Comparison of ENCODE assay signal across 1 cellular context in the genomic region with DNA sequence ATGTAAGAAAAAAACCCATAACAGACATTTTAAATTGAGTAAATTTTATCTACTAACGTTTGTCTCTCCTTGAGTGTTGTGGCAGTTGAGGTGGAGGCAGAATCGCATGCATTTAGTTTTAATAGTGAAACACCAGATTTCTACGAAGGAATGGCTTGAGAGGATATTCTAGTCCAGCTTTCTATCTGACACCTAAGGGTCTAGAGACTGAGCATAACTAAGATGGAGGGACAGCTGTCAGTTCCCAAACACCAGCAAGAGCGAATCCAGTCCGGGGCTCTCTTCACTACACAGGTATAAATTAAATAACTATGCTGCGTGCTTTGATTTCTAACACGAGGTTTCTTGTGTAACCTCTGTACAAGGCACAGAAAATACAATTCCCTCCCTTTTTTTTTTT.
TF ChIP-seq lines count a peak whose summit lies in the region.

No MANE protein-coding gene starts in this region.

TF ChIP-seq in HepG2, 621 proteins besides CTCF, POLR2A, EP300 and RAD21:
- TF ChIP-seq, protein P1, sequence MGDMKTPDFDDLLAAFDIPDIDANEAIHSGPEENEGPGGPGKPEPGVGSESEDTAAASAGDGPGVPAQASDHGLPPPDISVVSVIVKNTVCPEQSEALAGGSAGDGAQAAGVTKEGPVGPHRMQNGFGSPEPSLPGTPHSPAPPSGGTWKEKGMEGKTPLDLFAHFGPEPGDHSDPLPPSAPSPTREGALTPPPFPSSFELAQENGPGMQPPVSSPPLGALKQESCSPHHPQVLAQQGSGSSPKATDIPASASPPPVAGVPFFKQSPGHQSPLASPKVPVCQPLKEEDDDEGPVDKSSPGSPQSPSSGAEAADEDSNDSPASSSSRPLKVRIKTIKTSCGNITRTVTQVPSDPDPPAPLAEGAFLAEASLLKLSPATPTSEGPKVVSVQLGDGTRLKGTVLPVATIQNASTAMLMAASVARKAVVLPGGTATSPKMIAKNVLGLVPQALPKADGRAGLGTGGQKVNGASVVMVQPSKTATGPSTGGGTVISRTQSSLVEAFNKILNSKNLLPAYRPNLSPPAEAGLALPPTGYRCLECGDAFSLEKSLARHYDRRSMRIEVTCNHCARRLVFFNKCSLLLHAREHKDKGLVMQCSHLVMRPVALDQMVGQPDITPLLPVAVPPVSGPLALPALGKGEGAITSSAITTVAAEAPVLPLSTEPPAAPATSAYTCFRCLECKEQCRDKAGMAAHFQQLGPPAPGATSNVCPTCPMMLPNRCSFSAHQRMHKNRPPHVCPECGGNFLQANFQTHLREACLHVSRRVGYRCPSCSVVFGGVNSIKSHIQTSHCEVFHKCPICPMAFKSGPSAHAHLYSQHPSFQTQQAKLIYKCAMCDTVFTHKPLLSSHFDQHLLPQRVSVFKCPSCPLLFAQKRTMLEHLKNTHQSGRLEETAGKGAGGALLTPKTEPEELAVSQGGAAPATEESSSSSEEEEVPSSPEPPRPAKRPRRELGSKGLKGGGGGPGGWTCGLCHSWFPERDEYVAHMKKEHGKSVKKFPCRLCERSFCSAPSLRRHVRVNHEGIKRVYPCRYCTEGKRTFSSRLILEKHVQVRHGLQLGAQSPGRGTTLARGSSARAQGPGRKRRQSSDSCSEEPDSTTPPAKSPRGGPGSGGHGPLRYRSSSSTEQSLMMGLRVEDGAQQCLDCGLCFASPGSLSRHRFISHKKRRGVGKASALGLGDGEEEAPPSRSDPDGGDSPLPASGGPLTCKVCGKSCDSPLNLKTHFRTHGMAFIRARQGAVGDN (CRISPR knock-in tag; IDR thresholded peaks at IDR 0.05) = no peak
- TF ChIP-seq ZNF12 (CRISPR knock-in tag; IDR thresholded peaks at IDR 0.05) = no peak
- TF ChIP-seq, protein P2, sequence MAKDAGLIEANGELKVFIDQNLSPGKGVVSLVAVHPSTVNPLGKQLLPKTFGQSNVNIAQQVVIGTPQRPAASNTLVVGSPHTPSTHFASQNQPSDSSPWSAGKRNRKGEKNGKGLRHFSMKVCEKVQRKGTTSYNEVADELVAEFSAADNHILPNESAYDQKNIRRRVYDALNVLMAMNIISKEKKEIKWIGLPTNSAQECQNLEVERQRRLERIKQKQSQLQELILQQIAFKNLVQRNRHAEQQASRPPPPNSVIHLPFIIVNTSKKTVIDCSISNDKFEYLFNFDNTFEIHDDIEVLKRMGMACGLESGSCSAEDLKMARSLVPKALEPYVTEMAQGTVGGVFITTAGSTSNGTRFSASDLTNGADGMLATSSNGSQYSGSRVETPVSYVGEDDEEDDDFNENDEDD (CRISPR knock-in tag; IDR thresholded peaks at IDR 0.05; ENCODE audit: borderline replicate concordance) = no peak
- TF ChIP-seq MIER3 (CRISPR knock-in tag; IDR thresholded peaks at IDR 0.05; ENCODE audit: borderline replicate concordance) = no peak
- no peak for TF ChIP-seq CREB1 (IDR thresholded peaks at IDR 0.05)
- TF ChIP-seq CREB1 (CRISPR knock-in tag; IDR thresholded peaks at IDR 0.05) = no peak
- TF ChIP-seq, protein P3, sequence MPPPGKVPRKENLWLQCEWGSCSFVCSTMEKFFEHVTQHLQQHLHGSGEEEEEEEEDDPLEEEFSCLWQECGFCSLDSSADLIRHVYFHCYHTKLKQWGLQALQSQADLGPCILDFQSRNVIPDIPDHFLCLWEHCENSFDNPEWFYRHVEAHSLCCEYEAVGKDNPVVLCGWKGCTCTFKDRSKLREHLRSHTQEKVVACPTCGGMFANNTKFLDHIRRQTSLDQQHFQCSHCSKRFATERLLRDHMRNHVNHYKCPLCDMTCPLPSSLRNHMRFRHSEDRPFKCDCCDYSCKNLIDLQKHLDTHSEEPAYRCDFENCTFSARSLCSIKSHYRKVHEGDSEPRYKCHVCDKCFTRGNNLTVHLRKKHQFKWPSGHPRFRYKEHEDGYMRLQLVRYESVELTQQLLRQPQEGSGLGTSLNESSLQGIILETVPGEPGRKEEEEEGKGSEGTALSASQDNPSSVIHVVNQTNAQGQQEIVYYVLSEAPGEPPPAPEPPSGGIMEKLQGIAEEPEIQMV (CRISPR knock-in tag; IDR thresholded peaks at IDR 0.05; ENCODE audit: low read depth) = no peak
- TF ChIP-seq RARG (CRISPR knock-in tag; IDR thresholded peaks at IDR 0.05; ENCODE audit: low read depth) = no peak
- TF ChIP-seq, protein P4, sequence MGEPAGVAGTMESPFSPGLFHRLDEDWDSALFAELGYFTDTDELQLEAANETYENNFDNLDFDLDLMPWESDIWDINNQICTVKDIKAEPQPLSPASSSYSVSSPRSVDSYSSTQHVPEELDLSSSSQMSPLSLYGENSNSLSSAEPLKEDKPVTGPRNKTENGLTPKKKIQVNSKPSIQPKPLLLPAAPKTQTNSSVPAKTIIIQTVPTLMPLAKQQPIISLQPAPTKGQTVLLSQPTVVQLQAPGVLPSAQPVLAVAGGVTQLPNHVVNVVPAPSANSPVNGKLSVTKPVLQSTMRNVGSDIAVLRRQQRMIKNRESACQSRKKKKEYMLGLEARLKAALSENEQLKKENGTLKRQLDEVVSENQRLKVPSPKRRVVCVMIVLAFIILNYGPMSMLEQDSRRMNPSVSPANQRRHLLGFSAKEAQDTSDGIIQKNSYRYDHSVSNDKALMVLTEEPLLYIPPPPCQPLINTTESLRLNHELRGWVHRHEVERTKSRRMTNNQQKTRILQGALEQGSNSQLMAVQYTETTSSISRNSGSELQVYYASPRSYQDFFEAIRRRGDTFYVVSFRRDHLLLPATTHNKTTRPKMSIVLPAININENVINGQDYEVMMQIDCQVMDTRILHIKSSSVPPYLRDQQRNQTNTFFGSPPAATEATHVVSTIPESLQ (CRISPR knock-in tag; conservative IDR thresholded peaks at IDR 0.05) = no peak
- TF ChIP-seq IRX3 (CRISPR knock-in tag; IDR thresholded peaks at IDR 0.05; ENCODE audit: borderline replicate concordance, low read depth) = no peak
- TF ChIP-seq ZKSCAN1 (IDR thresholded peaks at IDR 0.05; ENCODE audit: low read length) = no peak
- TF ChIP-seq ZNF558 (CRISPR knock-in tag; IDR thresholded peaks at IDR 0.05; ENCODE audit: borderline replicate concordance) = no peak
- TF ChIP-seq, protein P5, sequence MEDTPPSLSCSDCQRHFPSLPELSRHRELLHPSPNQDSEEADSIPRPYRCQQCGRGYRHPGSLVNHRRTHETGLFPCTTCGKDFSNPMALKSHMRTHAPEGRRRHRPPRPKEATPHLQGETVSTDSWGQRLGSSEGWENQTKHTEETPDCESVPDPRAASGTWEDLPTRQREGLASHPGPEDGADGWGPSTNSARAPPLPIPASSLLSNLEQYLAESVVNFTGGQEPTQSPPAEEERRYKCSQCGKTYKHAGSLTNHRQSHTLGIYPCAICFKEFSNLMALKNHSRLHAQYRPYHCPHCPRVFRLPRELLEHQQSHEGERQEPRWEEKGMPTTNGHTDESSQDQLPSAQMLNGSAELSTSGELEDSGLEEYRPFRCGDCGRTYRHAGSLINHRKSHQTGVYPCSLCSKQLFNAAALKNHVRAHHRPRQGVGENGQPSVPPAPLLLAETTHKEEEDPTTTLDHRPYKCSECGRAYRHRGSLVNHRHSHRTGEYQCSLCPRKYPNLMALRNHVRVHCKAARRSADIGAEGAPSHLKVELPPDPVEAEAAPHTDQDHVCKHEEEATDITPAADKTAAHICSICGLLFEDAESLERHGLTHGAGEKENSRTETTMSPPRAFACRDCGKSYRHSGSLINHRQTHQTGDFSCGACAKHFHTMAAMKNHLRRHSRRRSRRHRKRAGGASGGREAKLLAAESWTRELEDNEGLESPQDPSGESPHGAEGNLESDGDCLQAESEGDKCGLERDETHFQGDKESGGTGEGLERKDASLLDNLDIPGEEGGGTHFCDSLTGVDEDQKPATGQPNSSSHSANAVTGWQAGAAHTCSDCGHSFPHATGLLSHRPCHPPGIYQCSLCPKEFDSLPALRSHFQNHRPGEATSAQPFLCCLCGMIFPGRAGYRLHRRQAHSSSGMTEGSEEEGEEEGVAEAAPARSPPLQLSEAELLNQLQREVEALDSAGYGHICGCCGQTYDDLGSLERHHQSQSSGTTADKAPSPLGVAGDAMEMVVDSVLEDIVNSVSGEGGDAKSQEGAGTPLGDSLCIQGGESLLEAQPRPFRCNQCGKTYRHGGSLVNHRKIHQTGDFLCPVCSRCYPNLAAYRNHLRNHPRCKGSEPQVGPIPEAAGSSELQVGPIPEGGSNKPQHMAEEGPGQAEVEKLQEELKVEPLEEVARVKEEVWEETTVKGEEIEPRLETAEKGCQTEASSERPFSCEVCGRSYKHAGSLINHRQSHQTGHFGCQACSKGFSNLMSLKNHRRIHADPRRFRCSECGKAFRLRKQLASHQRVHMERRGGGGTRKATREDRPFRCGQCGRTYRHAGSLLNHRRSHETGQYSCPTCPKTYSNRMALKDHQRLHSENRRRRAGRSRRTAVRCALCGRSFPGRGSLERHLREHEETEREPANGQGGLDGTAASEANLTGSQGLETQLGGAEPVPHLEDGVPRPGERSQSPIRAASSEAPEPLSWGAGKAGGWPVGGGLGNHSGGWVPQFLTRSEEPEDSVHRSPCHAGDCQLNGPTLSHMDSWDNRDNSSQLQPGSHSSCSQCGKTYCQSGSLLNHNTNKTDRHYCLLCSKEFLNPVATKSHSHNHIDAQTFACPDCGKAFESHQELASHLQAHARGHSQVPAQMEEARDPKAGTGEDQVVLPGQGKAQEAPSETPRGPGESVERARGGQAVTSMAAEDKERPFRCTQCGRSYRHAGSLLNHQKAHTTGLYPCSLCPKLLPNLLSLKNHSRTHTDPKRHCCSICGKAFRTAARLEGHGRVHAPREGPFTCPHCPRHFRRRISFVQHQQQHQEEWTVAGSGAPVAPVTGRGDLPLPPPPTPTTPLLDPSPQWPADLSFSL (CRISPR knock-in tag; IDR thresholded peaks at IDR 0.05) = no peak
- TF ChIP-seq, protein P6, sequence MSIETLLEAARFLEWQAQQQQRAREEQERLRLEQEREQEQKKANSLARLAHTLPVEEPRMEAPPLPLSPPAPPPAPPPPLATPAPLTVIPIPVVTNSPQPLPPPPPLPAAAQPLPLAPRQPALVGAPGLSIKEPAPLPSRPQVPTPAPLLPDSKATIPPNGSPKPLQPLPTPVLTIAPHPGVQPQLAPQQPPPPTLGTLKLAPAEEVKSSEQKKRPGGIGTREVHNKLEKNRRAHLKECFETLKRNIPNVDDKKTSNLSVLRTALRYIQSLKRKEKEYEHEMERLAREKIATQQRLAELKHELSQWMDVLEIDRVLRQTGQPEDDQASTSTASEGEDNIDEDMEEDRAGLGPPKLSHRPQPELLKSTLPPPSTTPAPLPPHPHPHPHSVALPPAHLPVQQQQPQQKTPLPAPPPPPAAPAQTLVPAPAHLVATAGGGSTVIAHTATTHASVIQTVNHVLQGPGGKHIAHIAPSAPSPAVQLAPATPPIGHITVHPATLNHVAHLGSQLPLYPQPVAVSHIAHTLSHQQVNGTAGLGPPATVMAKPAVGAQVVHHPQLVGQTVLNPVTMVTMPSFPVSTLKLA (IDR thresholded peaks at IDR 0.05) = no peak
- no peak for TF ChIP-seq CCDC6 (CRISPR knock-in tag; IDR thresholded peaks at IDR 0.05)
